Comparison of ENCODE assay signal across 8 cellular contexts in the genomic region with DNA sequence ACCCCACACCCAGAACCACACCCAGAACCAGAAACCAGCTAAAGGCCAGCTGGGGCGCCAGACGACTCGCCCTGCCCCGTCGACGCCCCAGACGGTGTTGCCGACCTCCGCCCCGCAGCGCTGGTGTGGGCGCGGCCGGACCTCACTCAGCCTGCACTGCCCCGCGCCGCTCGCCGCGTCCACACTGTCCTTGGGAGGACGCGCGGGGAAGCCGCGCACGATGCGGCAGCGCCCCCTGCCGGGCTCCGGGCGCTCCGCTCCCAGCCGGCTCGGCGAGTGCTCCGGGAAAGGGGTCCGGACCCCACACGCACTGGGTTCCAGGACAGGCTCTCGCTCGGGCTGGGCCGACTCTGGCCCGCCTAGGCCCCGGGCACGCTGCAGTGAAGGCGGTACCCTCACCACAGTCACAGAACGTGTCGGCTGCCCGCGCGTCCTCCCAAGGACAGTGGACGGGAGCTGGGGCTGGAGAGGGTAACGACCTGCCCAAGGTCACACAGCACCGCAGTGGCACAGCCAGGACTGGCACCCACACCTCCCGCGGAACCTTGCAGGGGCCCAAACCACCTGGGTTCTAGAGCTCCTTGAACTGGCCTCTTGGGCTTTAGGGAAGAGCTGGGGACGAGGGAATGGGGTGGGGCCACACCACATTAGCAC.
DNase-seq lines count a peak whose midpoint lies in the region; ATAC-seq, FAIRE-seq and TF ChIP-seq lines count a peak whose summit lies in the region.

No MANE protein-coding gene starts in this region.

- peaks cover 3 to 13% of the 10 kb centered on the region in 2 experiments; a peak in 2 of 4 replicates for H3K4me1 ChIP-seq in HCT116 (ENCODE audit: control insufficient read depth in 1 of 2, insufficient read depth in 2 of 2, low read length in 2 of 2)

- H3K79me2 ChIP-seq in HCT116 (ENCODE audit: insufficient read depth, low read length), result no peaks in the 10 kb centered on the region

- peak overlapping the region; percentile 54 to 65 for H3K4me3 ChIP-seq in HCT116 (replicated peaks in 1 of 2; ENCODE audit: low read depth in 1 of 2, low read length in 2 of 2)
- H3K4me3 ChIP-seq in MG63, result peak overlapping the region; percentile 41
- H3K4me3 ChIP-seq in lower leg skin (ENCODE audit: low read depth, poor library complexity, severe bottlenecking), result peak overlapping the region; percentile 21

- H3K27ac ChIP-seq in HCT116 (ENCODE audit: low read depth, low read length), result peak overlapping the region; percentile 59; the same call in 1 of the 2 replicates

- peaks cover 3% of the 10 kb centered on the region for H3K4me1 Mint-ChIP-seq in activated B cell treated with CpG ODN at 0.5 μM for 24 hours

- no peaks in the 10 kb centered on the region for H3K9me3 ChIP-seq in HCT116 (ENCODE audit: control insufficient read depth in 1 of 2, insufficient read depth in 1 of 2, low read depth in 1 of 2, low read length in 2 of 2)
- no peaks in the 10 kb centered on the region for H3K9me3 ChIP-seq in MG63

- WGBS in lower leg skin, 2 donors, result 2% methylated on average over 22 to 56 of the region's 56 CpGs

- H2AFZ ChIP-seq in HCT116 (ENCODE audit: low read depth, low read length, poor library complexity, severe bottlenecking), result peak overlapping the region; percentile 98

- peak; percentile 82 for TF ChIP-seq RAD21 in HCT116 (IDR thresholded peaks at IDR 0.05; ENCODE audit: low read depth)

- ATAC-seq in HCT116 (peak; percentile 90), activated B cell treated with CpG ODN at 0.5 μM for 24 hours (ENCODE audit: low read depth) (no peak), GM18870 (IDR thresholded peaks at IDR 0.05; ENCODE audit: unreplicated experiment) (no peak)

- peak; percentile 9 for FAIRE-seq in GM12892 (lab: Jason Lieb, UNC)

- TF ChIP-seq CTCF in HCT116 (IDR thresholded peaks at IDR 0.05 in 2 of 3, conservative IDR thresholded peaks at IDR 0.05 in 1 of 3; ENCODE audit: borderline replicate concordance in 1 of 3, insufficient read depth in 1 of 3, low read depth in 2 of 3, low read length in 2 of 3) (peak; percentile 71 to 95 (median 72)), activated B cell treated with CpG ODN at 0.5 μM for 24 hours (IDR thresholded peaks at IDR 0.05) (no peak), lower leg skin (IDR thresholded peaks at IDR 0.05) (no peak)

- H4K20me1 ChIP-seq in HCT116 (ENCODE audit: insufficient read depth), result no peaks in the 10 kb centered on the region

- peak overlapping the region; percentile 42 for H3K9ac ChIP-seq in HCT116 (ENCODE audit: low read length)

- RAD21 ChIA-PET in HCT116 (lab: Charles Lee; ENCODE audit: low non-redundant PET in 1 of 2, low total read pairs in 2 of 2, uncharacterized antibody in 2 of 2, unreplicated experiment in 2 of 2), result no interaction called here

- H3K27ac Mint-ChIP-seq in activated B cell treated with CpG ODN at 0.5 μM for 24 hours, result no peak overlapping the region

- H3K9me2 ChIP-seq in HCT116 (ENCODE audit: insufficient read depth), result no peaks in the 10 kb centered on the region

- H3K36me3 ChIP-seq in HCT116 (ENCODE audit: control insufficient read depth in 1 of 2, insufficient read depth in 2 of 2, low read length in 2 of 2) (no peaks in the 10 kb centered on the region), MG63 (no peaks in the 10 kb centered on the region)

- H3K27me3 ChIP-seq in HCT116 (ENCODE audit: insufficient read depth, low read length), result peaks cover 31% of the 10 kb centered on the region; the same call in 1 of the 2 replicates
- H3K27me3 ChIP-seq in MG63, result peaks cover 3% of the 10 kb centered on the region; the same call in 1 of the 2 replicates

- peak overlapping the region; percentile 100 for H3K4me2 ChIP-seq in HCT116 (ENCODE audit: low read length)

- no peaks in the 10 kb centered on the region for H3K9me3 Mint-ChIP-seq in activated B cell treated with CpG ODN at 0.5 μM for 24 hours

- peak overlapping the region; percentile 37 for H3K4me3 Mint-ChIP-seq in activated B cell treated with CpG ODN at 0.5 μM for 24 hours

- H3K36me3 Mint-ChIP-seq in activated B cell treated with CpG ODN at 0.5 μM for 24 hours (ENCODE audit: low read depth), result no peaks in the 10 kb centered on the region

- TF ChIP-seq POLR2A in GM12892 (IDR thresholded peaks at IDR 0.05; ENCODE audit: low read depth, low read length), result no peak
- TF ChIP-seq POLR2A in HCT116 (IDR thresholded peaks at IDR 0.05; ENCODE audit: borderline replicate concordance, extremely low read depth, insufficient read depth, insufficient read length), result no peak
- no peak for TF ChIP-seq POLR2A in lower leg skin (IDR thresholded peaks at IDR 0.05)

- BruUV-seq in HCT116 (replicated peaks; lab: Mats Ljungman, UMichigan), result no TSS peak

- H3K27me3 Mint-ChIP-seq in activated B cell treated with CpG ODN at 0.5 μM for 24 hours, result peaks cover 30% of the 10 kb centered on the region

- intact Hi-C loops in HCT116 (cut with micrococcal nuclease) (loop anchor here (1.0 to 5.0 kb wide), 3 partner anchors 1417 to 1761 kb away; no protein-coding TSS in a partner anchor), activated B cell treated with CpG ODN at 0.5 μM for 24 hours (cut with micrococcal nuclease) (loop anchor here (5.0 kb wide), 2 partner anchors 1416 to 1761 kb away; no protein-coding TSS in a partner anchor), lower leg skin (cut with DNase I; ENCODE audit: low total_unique reads) (no loop called here)

- POLR2A ChIA-PET in HCT116 (lab: Charles Lee), result no interaction called here
- POLR2A ChIA-PET in activated B cell treated with CpG ODN at 0.5 μM for 24 hours (lab: Charles Lee), result no interaction called here

- DNase-seq in GM12892 (ENCODE audit: insufficient read length) (peak; percentile 75), HCT116 (ENCODE audit: low read depth, low spot score) (no peak), MG63 (peak; percentile 58), activated B cell treated with CpG ODN at 0.5 μM for 24 hours (peak; percentile 25), dermis blood vessel endothelial cell (peak; percentile 73), lower leg skin (ENCODE audit: low spot score in 2 of 2) (no peak)
- DNase-seq in stimulated activated CD4-positive, alpha-beta T cell treated with anti-CD3 and anti-CD28 coated beads, Interleukin-4, amount 100 ng/mL, for 48 hours (ENCODE audit: low read depth in 2 of 2), result peak; percentile 34 to 48

- CTCF ChIA-PET in HCT116 (lab: Charles Lee), result interaction anchor here (1.0 to 2.8 kb wide), 7 partner anchors 9 to 1761 kb away, joined by 3 to 14 read pairs (median 5); no protein-coding TSS in a partner anchor
- CTCF ChIA-PET in activated B cell treated with CpG ODN at 0.5 μM for 24 hours (lab: Charles Lee), result interaction anchor here (0.6 kb wide), 1 partner anchor 13 kb away, joined by 4 read pairs; no protein-coding TSS in a partner anchor

TF ChIP-seq in HCT116, 20 proteins besides CTCF, POLR2A, EP300 and RAD21:
- TF ChIP-seq CBX3 (IDR thresholded peaks at IDR 0.05; ENCODE audit: low read depth), result no peak

Comparison
In these comparisons a context has a peak if more than half of its experiments do, and no peak if none do; other contexts are left out.
1. DNase-seq: peak in GM12892 (single experiment), MG63 (single experiment), activated B cell treated with CpG ODN at 0.5 μM for 24 hours (single experiment), dermis blood vessel endothelial cell (single experiment) and stimulated activated CD4-positive, alpha-beta T cell treated with anti-CD3 and anti-CD28 coated beads, Interleukin-4, amount 100 ng/mL, for 48 hours (2 of 2); none in HCT116 (single experiment) and lower leg skin (0 of 2).
2. CTCF ChIP-seq: peak in HCT116 (3 of 3); none in activated B cell treated with CpG ODN at 0.5 μM for 24 hours (single experiment) and lower leg skin (0 of 3).
3. Peak in every context shown above with its lines, with median percentiles within 50 percentile points of each other: H3K4me3 ChIP-seq.